Comparison of ENCODE assay signal across 1 cellular context in the genomic region with DNA sequence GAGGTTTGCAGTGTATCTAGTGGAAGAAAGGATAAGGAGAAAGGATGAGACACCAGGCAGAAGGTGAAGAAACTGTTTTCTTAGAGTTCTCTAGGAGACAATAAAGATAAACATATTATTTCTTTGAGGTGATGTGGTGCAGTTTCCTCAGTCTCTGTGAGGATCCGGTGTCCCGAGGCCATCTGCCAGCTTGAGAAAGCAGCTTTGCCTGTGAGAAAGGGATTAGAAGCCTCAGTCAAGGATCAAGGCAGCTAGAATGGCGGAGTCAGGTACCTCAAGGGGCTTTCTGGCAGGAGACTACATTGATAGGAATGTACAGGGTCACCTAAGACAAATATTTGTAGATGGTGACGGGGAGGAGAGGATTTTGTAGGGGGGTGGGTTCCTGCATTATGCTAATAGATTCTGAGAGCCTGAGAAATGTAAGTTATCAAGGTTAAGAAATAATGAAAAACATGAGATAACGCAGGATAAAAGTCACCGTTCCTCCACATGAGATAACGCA.
TF ChIP-seq lines count a peak whose summit lies in the region.

No MANE protein-coding gene starts in this region.

TF ChIP-seq in H1, 55 proteins besides CTCF, POLR2A, EP300 and RAD21:
- TF ChIP-seq, protein P1, sequence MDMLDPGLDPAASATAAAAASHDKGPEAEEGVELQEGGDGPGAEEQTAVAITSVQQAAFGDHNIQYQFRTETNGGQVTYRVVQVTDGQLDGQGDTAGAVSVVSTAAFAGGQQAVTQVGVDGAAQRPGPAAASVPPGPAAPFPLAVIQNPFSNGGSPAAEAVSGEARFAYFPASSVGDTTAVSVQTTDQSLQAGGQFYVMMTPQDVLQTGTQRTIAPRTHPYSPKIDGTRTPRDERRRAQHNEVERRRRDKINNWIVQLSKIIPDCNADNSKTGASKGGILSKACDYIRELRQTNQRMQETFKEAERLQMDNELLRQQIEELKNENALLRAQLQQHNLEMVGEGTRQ (IDR thresholded peaks at IDR 0.05; ENCODE audit: low read length) = no peak
- TF ChIP-seq BRCA1 (IDR thresholded peaks at IDR 0.05; ENCODE audit: low read depth, low read length) (no peak), SIRT6 (IDR thresholded peaks at IDR 0.05; ENCODE audit: low read length) (no peak), SRF (IDR thresholded peaks at IDR 0.05; ENCODE audit: low read depth, low read length) (no peak), GABPA (IDR thresholded peaks at IDR 0.05; ENCODE audit: borderline replicate concordance, insufficient read depth, low read length) (no peak), KDM5A (IDR thresholded peaks at IDR 0.05; ENCODE audit: low read length) (no peak), EGR1 (IDR thresholded peaks at IDR 0.05; ENCODE audit: borderline replicate concordance, low read depth, low read length) (no peak), HDAC2 (IDR thresholded peaks at IDR 0.05; ENCODE audit: borderline replicate concordance in 1 of 2, low read depth in 2 of 2, low read length in 2 of 2) (no peak), TBP (IDR thresholded peaks at IDR 0.05; ENCODE audit: low read depth, low read length) (no peak), KDM4A (IDR thresholded peaks at IDR 0.05; ENCODE audit: low read depth, low read length, severe bottlenecking) (no peak), POU5F1 (IDR thresholded peaks at IDR 0.05; ENCODE audit: low read depth, low read length) (no peak), POLR2AphosphoS5 (IDR thresholded peaks at IDR 0.05; ENCODE audit: low read depth, low read length) (no peak), TEAD4 (IDR thresholded peaks at IDR 0.05; ENCODE audit: low read depth, low read length) (no peak)
- TF ChIP-seq, protein P2, sequence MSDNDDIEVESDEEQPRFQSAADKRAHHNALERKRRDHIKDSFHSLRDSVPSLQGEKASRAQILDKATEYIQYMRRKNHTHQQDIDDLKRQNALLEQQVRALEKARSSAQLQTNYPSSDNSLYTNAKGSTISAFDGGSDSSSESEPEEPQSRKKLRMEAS (IDR thresholded peaks at IDR 0.05) = no peak
- TF ChIP-seq, protein P3, sequence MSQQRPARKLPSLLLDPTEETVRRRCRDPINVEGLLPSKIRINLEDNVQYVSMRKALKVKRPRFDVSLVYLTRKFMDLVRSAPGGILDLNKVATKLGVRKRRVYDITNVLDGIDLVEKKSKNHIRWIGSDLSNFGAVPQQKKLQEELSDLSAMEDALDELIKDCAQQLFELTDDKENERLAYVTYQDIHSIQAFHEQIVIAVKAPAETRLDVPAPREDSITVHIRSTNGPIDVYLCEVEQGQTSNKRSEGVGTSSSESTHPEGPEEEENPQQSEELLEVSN (IDR thresholded peaks at IDR 0.05) = no peak
TF ChIP-seq in H1: peak in this region for 0.
